In the genomic region with DNA sequence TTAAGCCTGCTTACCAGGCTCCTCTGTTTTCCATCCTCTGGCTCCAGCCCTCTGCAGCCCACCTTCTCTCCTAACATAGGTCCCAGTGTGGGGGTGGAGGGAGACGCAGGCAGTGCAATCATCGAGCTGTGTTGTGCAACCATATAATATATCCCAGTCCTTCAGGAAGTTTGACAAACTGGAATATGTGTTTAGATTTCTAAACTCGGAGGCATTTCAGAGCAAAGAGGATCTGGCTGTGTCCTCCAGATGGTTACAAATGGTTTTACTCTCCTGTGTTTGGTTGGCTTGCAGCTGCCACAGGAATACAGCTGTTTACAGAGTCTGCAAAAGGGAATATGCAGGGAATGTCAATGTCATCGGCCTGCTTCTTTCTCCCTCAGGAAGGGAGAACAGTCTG, we compare ENCODE assay signal across 20 cellular contexts.
DNase-seq lines count a peak whose midpoint lies in the region; ATAC-seq and TF ChIP-seq lines count a peak whose summit lies in the region.
"Had no signal": no experiment of that assay in that cellular context is flagged by ENCODE, and none has a peak within 500 bp of the region (broad histone marks: within the 10 kb centered on the region; RNA-seq: fewer than 3 reads in every experiment).

No MANE protein-coding gene starts in this region.

- TF ChIP-seq CTCF in chondrocyte (IDR thresholded peaks at IDR 0.05) (no peak), smooth muscle cell (IDR thresholded peaks at IDR 0.05; ENCODE audit: borderline replicate concordance, insufficient read depth, poor library complexity, severe bottlenecking) (no peak), GM13977 (IDR thresholded peaks at IDR 0.05; ENCODE audit: extremely low read depth, insufficient read depth, missing control alignments) (no peak), gastrocnemius medialis (IDR thresholded peaks at IDR 0.05 in 4 of 5, conservative IDR thresholded peaks at IDR 0.05 in 1 of 5) (no peak)

- WGBS in smooth muscle cell (ENCODE audit: low lambda C conversion rate) = 14% methylated on average over 4 of the region's 4 CpGs

- H4K20me1 ChIP-seq in smooth muscle cell (ENCODE audit: low read depth) = no peaks in the 10 kb centered on the region

- no peak overlapping the region for H3K9ac ChIP-seq in smooth muscle cell (ENCODE audit: low read depth)
- H3K9ac ChIP-seq: SK-N-SH had no signal

- in situ Hi-C loops in GM13977 (cut with MboI; ENCODE audit: low pct_unique_long_range_greater_than_20kb, low sequenced_read_pairs, unreplicated experiment) = no loop called here
- in situ Hi-C loops in gastrocnemius medialis (cut with MboI; ENCODE audit: low sequenced_read_pairs in 4 of 4) = no loop called here

- H3K4me3 Mint-ChIP-seq in chondrocyte (ENCODE audit: unreplicated experiment) = no peak overlapping the region
- H3K4me3 Mint-ChIP-seq: CD4-positive, alpha-beta memory T cell had no signal

- H3K4me1 ChIP-seq in smooth muscle cell (ENCODE audit: low read depth) = no peaks in the 10 kb centered on the region
- H3K4me1 ChIP-seq in gastrocnemius medialis = no peaks in the 10 kb centered on the region
- H3K4me1 ChIP-seq: foreskin keratinocyte had no signal

- peak; percentile 60 for DNase-seq in GM04504 (ENCODE audit: low read depth)
- DNase-seq in chondrocyte (ENCODE audit: low spot score) = no peak
- peak; percentile 60 for DNase-seq in iris pigment epithelial cell (ENCODE audit: low read depth)
- no peak for DNase-seq in smooth muscle cell (lab: John Stamatoyannopoulos, UW; ENCODE audit: unreplicated experiment)
- DNase-seq in NCI-H1105 treated with DMSO at 0.1 percent for 48 hours (lab: John Stamatoyannopoulos, UW) = no peak
- DNase-seq in GM13977 (ENCODE audit: low spot score) = no peak
- DNase-seq in gastrocnemius medialis = no peak
- DNase-seq: activated CD8-positive, alpha-beta memory T cell treated with anti-CD3 and anti-CD28 coated beads for 24 hours; CD4-positive, alpha-beta memory T cell; DMS79 treated with DMSO at 0.1 percent for 48 hours; foreskin keratinocyte; NCI-H146; NCI-H446 treated with DMSO at 0.1 percent for 48 hours; OCI-M1; SK-N-SH; stimulated activated naive CD8-positive, alpha-beta T cell treated with anti-CD3 and anti-CD28 coated beads, Interleukin-15, Interleukin-2, amounts not matched to agents 100 U/mL and 50 U/mL, for 24 hours; WERI-Rb-1 had no signal

- H3K27me3 ChIP-seq in smooth muscle cell (ENCODE audit: low read depth) = peaks cover 12% of the 10 kb centered on the region
- H3K27me3 ChIP-seq in gastrocnemius medialis = no peaks in the 10 kb centered on the region
- H3K27me3 ChIP-seq: ovary had no signal

- H3K4me2 ChIP-seq in smooth muscle cell = peak overlapping the region; percentile 5
- H3K4me2 ChIP-seq: SK-N-SH had no signal

- H3K79me2 ChIP-seq in smooth muscle cell (ENCODE audit: low read depth) = no peaks in the 10 kb centered on the region

- ATAC-seq in gastrocnemius medialis (no peak), HG03442 (IDR thresholded peaks at IDR 0.05; ENCODE audit: unreplicated experiment) (no peak)
- ATAC-seq: foreskin keratinocyte; stimulated activated naive CD8-positive, alpha-beta T cell treated with anti-CD3 and anti-CD28 coated beads, Interleukin-15, Interleukin-2, amounts not matched to agents 100 U/mL and 50 U/mL, for 24 hours had no signal

- no peaks in the 10 kb centered on the region for H3K9me3 Mint-ChIP-seq in chondrocyte (ENCODE audit: low read depth)

- peak overlapping the region; percentile 26 for H2AFZ ChIP-seq in smooth muscle cell (ENCODE audit: low read depth)

- H3K9me3 ChIP-seq in smooth muscle cell (replicated peaks; ENCODE audit: low read depth) (no peaks in the 10 kb centered on the region), gastrocnemius medialis (no peaks in the 10 kb centered on the region)
- H3K9me3 ChIP-seq: ovary, SK-N-SH had no signal

- no peaks in the 10 kb centered on the region for H3K36me3 Mint-ChIP-seq in chondrocyte (ENCODE audit: low read depth)
- H3K36me3 Mint-ChIP-seq: CD4-positive, alpha-beta memory T cell had no signal

- H3K27ac ChIP-seq in smooth muscle cell (ENCODE audit: low read depth) (peak overlapping the region; percentile 35), gastrocnemius medialis (no peak overlapping the region)
- H3K27ac ChIP-seq: foreskin keratinocyte, ovary, skin epidermis, WERI-Rb-1 had no signal

- peaks cover 11% of the 10 kb centered on the region for H3F3A ChIP-seq in smooth muscle cell (ENCODE audit: low read depth)

- intact Hi-C loops in gastrocnemius medialis (cut with DNase I; ENCODE audit: low total_unique reads) = no loop called here

- peaks cover 10% of the 10 kb centered on the region for H3K4me1 Mint-ChIP-seq in chondrocyte (ENCODE audit: low read depth)
- H3K4me1 Mint-ChIP-seq: CD4-positive, alpha-beta memory T cell had no signal

- no peaks in the 10 kb centered on the region for H3K27me3 Mint-ChIP-seq in chondrocyte (ENCODE audit: low read depth)

- H3K4me3 ChIP-seq in smooth muscle cell (no peak overlapping the region), gastrocnemius medialis (no peak overlapping the region)
- H3K4me3 ChIP-seq: ovary, skin epidermis had no signal

- TF ChIP-seq POLR2A in gastrocnemius medialis (IDR thresholded peaks at IDR 0.05) = no peak

- H3K36me3 ChIP-seq in smooth muscle cell (ENCODE audit: low read depth) (no peaks in the 10 kb centered on the region), gastrocnemius medialis (no peaks in the 10 kb centered on the region)
- H3K36me3 ChIP-seq: ovary, WERI-Rb-1 had no signal

- peak overlapping the region; percentile 9 for H3K27ac Mint-ChIP-seq in chondrocyte (ENCODE audit: unreplicated experiment)
- H3K27ac Mint-ChIP-seq: CD4-positive, alpha-beta memory T cell had no signal

Comparison
In these comparisons a context has a peak if more than half of its experiments do, and no peak if none do; other contexts are left out.
1. DNase-seq: peak in GM04504 (single experiment) and iris pigment epithelial cell (single experiment); none in chondrocyte (single experiment), smooth muscle cell (single experiment), NCI-H1105 treated with DMSO at 0.1 percent for 48 hours (single experiment), GM13977 (single experiment) and gastrocnemius medialis (0 of 2).